ENCODE assay signal across 1 cellular context in genomic region chr13:84393981-84394625, GRCh38.
TF ChIP-seq lines count a peak whose summit lies in the region.

No MANE protein-coding gene starts in this region.

TF ChIP-seq in WTC11, 78 proteins besides CTCF, POLR2A, EP300 and RAD21 (continued from another document):
- no peak for TF ChIP-seq ZSCAN18 (CRISPR knock-in tag; IDR thresholded peaks at IDR 0.05)
